Comparison of ENCODE assay signal across 22 cellular contexts in genomic region chr22:49509016-49509415, GRCh38.
"Had no signal": no experiment of that assay in that cellular context is flagged by ENCODE, and none has a peak within 500 bp of the region (broad histone marks: within the 10 kb centered on the region; RNA-seq: fewer than 3 reads in every experiment).

No MANE protein-coding gene starts in this region.

- H3K9ac ChIP-seq: KMS-11, SK-N-SH had no signal

- H3K4me3 ChIP-seq: K562 had no signal

- H3K4me2 ChIP-seq: KMS-11, SK-N-SH had no signal

- H3K9me3 ChIP-seq: SK-N-SH had no signal

- H3K27ac ChIP-seq: KMS-11, RWPE1 had no signal

- DNase-seq: Kasumi-1, MM.1S, NCI-H1092 treated with DMSO at 0.1 percent for 48 hours, NCI-H1436, NCI-H187, NCI-H2029, NCI-H2081 treated with DMSO at 0.1 percent for 48 hours, NCI-H2171, NCI-H226, NCI-H446, NCI-H510A, NCI-H524 treated with DMSO at 0.1 percent for 48 hours, NCI-H69, NCI-H774, PC-3, SHP77, SK-N-SH had no signal

- FAIRE-seq: HepG2, K562 had no signal

- ATAC-seq: HepG2, K562, Panc1, PC-3 had no signal
